9 cellular contexts compared by ENCODE assay signal in genomic region chr19:1255186-1256161, GRCh38. TPM values are rescaled to one million over a fixed set of nuclear protein-coding genes. Genes with fewer than 3 reads are reported as not detected.
DNase-seq lines count a peak whose midpoint lies in the region; ATAC-seq, FAIRE-seq and TF ChIP-seq lines count a peak whose summit lies in the region.
"Had no signal": no experiment of that assay in that cellular context is flagged by ENCODE, and none has a peak within 500 bp of the region (broad histone marks: within the 10 kb centered on the region; RNA-seq: fewer than 3 reads in every experiment).

No MANE protein-coding gene starts in this region.

- TF ChIP-seq CTCF in right lobe of liver (IDR thresholded peaks at IDR 0.05): no peak

- intact Hi-C loops in right lobe of liver (cut with DNase I): no loop called here

- no peak for ATAC-seq in right lobe of liver
- no peak for ATAC-seq in stimulated activated effector memory CD8-positive, alpha-beta T cell treated with anti-CD3 and anti-CD28 coated beads, Interleukin-12 subunit alpha, Interleukin-12 subunit beta, amount 100 ng/mL, for 72 hours
- no peak for ATAC-seq in GM19351 (IDR thresholded peaks at IDR 0.05; ENCODE audit: unreplicated experiment)

- H3K27me3 ChIP-seq in adipocyte (replicated peaks; ENCODE audit: control insufficient read depth, insufficient read depth, low read length) (no peaks in the 10 kb centered on the region), right lobe of liver (no peaks in the 10 kb centered on the region), SJCRH30 (no peaks in the 10 kb centered on the region)

- peaks cover 96% of the 10 kb centered on the region for H3K36me3 Mint-ChIP-seq in stimulated activated effector memory CD8-positive, alpha-beta T cell treated with anti-CD3 and anti-CD28 coated beads, Interleukin-12 subunit alpha, Interleukin-12 subunit beta, amount 100 ng/mL, for 72 hours

- peak overlapping the region; percentile 75 for H3K27ac Mint-ChIP-seq in stimulated activated effector memory CD8-positive, alpha-beta T cell treated with anti-CD3 and anti-CD28 coated beads, Interleukin-12 subunit alpha, Interleukin-12 subunit beta, amount 100 ng/mL, for 72 hours

- H3K4me3 Mint-ChIP-seq in stimulated activated effector memory CD8-positive, alpha-beta T cell treated with anti-CD3 and anti-CD28 coated beads, Interleukin-12 subunit alpha, Interleukin-12 subunit beta, amount 100 ng/mL, for 72 hours: peak overlapping the region; percentile 90

- H3K9me3 ChIP-seq in adipocyte (ENCODE audit: control insufficient read depth, low read length): no peaks in the 10 kb centered on the region
- H3K9me3 ChIP-seq in right lobe of liver: no peaks in the 10 kb centered on the region
- no peaks in the 10 kb centered on the region for H3K9me3 ChIP-seq in SJCRH30 (replicated peaks)

- no peaks in the 10 kb centered on the region for H3K9me3 Mint-ChIP-seq in stimulated activated effector memory CD8-positive, alpha-beta T cell treated with anti-CD3 and anti-CD28 coated beads, Interleukin-12 subunit alpha, Interleukin-12 subunit beta, amount 100 ng/mL, for 72 hours

- DNase-seq in adipocyte (ENCODE audit: low read depth) (no peak), right lobe of liver (no peak), AG20443 (ENCODE audit: low spot score) (no peak), RCC 7860 (ENCODE audit: low spot score) (no peak), SJCRH30 (no peak)
- no peak for DNase-seq in stimulated activated effector memory CD8-positive, alpha-beta T cell treated with anti-CD3 and anti-CD28 coated beads, Interleukin-12 subunit alpha, Interleukin-12 subunit beta, amount 100 ng/mL, for 72 hours (ENCODE audit: low spot score in 2 of 2)
- DNase-seq: aorta had no signal

- H3K4me1 Mint-ChIP-seq in stimulated activated effector memory CD8-positive, alpha-beta T cell treated with anti-CD3 and anti-CD28 coated beads, Interleukin-12 subunit alpha, Interleukin-12 subunit beta, amount 100 ng/mL, for 72 hours: peaks cover 35% of the 10 kb centered on the region

- peaks cover 54% of the 10 kb centered on the region for H3K36me3 ChIP-seq in adipocyte (ENCODE audit: control insufficient read depth, insufficient read depth, low read length, severe bottlenecking)
- H3K36me3 ChIP-seq in right lobe of liver: peaks cover 17 to 47% (median 28%) of the 10 kb centered on the region in 4 donors
- peaks cover 41% of the 10 kb centered on the region for H3K36me3 ChIP-seq in SJCRH30

- FAIRE-seq in RCC 7860 (lab: Jason Lieb, UNC): no peak

- H3K4me3 ChIP-seq in adipocyte (ENCODE audit: low read length) (no peak overlapping the region), right lobe of liver (no peak overlapping the region), SJCRH30 (no peak overlapping the region)

- H3K9ac ChIP-seq in adipocyte (ENCODE audit: low read length): peak overlapping the region; percentile 97

- peaks cover 55% of the 10 kb centered on the region for H3K4me1 ChIP-seq in adipocyte (ENCODE audit: control insufficient read depth, insufficient read depth, low read length)
- H3K4me1 ChIP-seq in right lobe of liver: peaks cover 4 to 81% (median 33%) of the 10 kb centered on the region in 4 donors
- H3K4me1 ChIP-seq in SJCRH30: peaks cover 16% of the 10 kb centered on the region

- TF ChIP-seq POLR2A in GM18526 (IDR thresholded peaks at IDR 0.05; ENCODE audit: extremely low read depth, insufficient read length) (peak; percentile 11), right lobe of liver (IDR thresholded peaks at IDR 0.05) (peak; percentile 1)

- WGBS in right lobe of liver (ENCODE audit: insufficient coverage, low coverage, low lambda C conversion rate, missing lambda C conversion rate): 85% methylated on average over 13 of the region's 52 CpGs

- H3K27ac ChIP-seq in right lobe of liver (peak overlapping the region in 2 of 3 donors; percentile 94 to 97), SJCRH30 (no peak overlapping the region)

RNA-seq across cellular contexts. Expression of gene MIDN, which starts 7.1 kb away (rescaled TPM):
- total RNA-seq in right lobe of liver: 10 to 100 TPM; 22.3 to 55.1 (median 29.3) TPM
- total RNA-seq in SJCRH30 (2014; rRNA removed; shearing (Covaris generic)): 9.1 TPM in 2 replicates

RNA-seq across cellular contexts. Expression of gene CIRBP, which starts 13.7 kb away (rescaled TPM):
- total RNA-seq in right lobe of liver: 100 to 1,000 TPM in 2 of 6 experiments, 10 to 100 TPM in 4; 69.2 to 111 (median 89.5) TPM
- total RNA-seq in SJCRH30 (2014; rRNA removed; shearing (Covaris generic)): 159 and 181 TPM in 2 replicates

RNA-seq across cellular contexts. Expression of gene ATP5F1D, which starts 13.9 kb away (rescaled TPM):
- 100 to 1,000 TPM in 5 of 6 experiments, 10 to 100 TPM in 1; 98.1 to 240 (median 137) TPM for total RNA-seq in right lobe of liver
- total RNA-seq in SJCRH30 (2014; rRNA removed; shearing (Covaris generic)): 25.5 and 32.2 TPM in 2 replicates

RNA-seq across cellular contexts. Expression of gene CBARP, which starts 17.7 kb away (rescaled TPM):
- under 1 TPM; 0.15 to 0.62 (median 0.31) TPM for total RNA-seq in right lobe of liver
- 1.2 and 1.9 TPM in 2 replicates for total RNA-seq in SJCRH30 (2014; rRNA removed; shearing (Covaris generic))

RNA-seq across cellular contexts. Expression of gene FAM174C, which starts 19.9 kb away (rescaled TPM):
- total RNA-seq in right lobe of liver: 100 to 1,000 TPM in 1 of 6 experiments, 10 to 100 TPM in 5; 34.0 to 103 (median 43.8) TPM
- total RNA-seq in SJCRH30 (2014; rRNA removed; shearing (Covaris generic)): 22.3 and 25.1 TPM in 2 replicates
